In the genomic region with DNA sequence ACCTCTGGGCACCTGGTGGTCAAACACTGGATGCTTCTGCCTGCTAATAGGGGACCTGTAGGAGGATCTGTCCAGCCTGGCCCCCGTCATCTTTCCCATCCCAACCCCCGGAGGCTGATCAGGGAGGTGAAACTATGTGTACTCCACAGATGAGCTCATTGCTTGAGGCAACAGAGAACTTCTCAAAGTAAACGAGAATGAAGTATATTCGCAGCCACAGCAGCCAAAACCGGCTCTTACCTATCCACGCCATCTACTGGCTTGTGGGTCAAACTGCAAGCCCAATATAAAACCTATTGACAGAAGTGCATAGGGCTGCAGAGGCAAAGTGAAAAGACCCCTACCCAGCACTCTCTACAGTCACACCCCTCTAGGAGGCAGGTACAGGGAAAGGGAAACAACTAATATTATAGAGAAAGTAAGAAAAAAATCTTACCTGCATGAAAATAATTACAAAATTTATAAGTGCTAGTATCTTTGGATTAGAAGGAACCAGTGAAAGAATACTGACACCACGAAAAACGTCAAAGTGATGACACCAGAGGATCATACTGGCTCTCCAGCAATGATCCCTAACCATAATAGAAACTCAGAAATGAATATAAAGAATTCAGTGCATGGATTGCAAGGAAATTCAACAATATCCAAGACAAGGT, we compare ENCODE assay signal across 8 cellular contexts.
DNase-seq lines count a peak whose midpoint lies in the region; ATAC-seq and TF ChIP-seq lines count a peak whose summit lies in the region.

No MANE protein-coding gene starts in this region.

- H3K4me3 ChIP-seq in DOHH2 (ENCODE audit: low read length) (no peak overlapping the region), adrenal gland (no peak overlapping the region), uterus (no peak overlapping the region)
- H3K4me3 ChIP-seq in CD8-positive, alpha-beta T cell (ENCODE audit: low read depth, low read length): no peak overlapping the region

- no peak overlapping the region for H3K27ac Mint-ChIP-seq in CD8-positive, alpha-beta T cell

- H3K27me3 ChIP-seq in DOHH2 (ENCODE audit: control insufficient read depth, low read length) (no peaks in the 10 kb centered on the region), adrenal gland (no peaks in the 10 kb centered on the region), uterus (no peaks in the 10 kb centered on the region)
- H3K27me3 ChIP-seq in CD8-positive, alpha-beta T cell (ENCODE audit: insufficient read depth, low read length): no peaks in the 10 kb centered on the region

- no peaks in the 10 kb centered on the region for H3K9me2 ChIP-seq in DOHH2 (replicated peaks; ENCODE audit: control insufficient read depth, low read length)

- no peak for TF ChIP-seq POLR2A in adrenal gland (IDR thresholded peaks at IDR 0.05)
- TF ChIP-seq POLR2A in uterus (IDR thresholded peaks at IDR 0.05): no peak

- peaks cover 9% of the 10 kb centered on the region for H3K9me3 Mint-ChIP-seq in CD8-positive, alpha-beta T cell

- no peaks in the 10 kb centered on the region for H3K36me3 Mint-ChIP-seq in CD8-positive, alpha-beta T cell

- no peaks in the 10 kb centered on the region for H3K4me1 ChIP-seq in DOHH2 (ENCODE audit: control insufficient read depth, low read length)
- H3K4me1 ChIP-seq in adrenal gland (replicated peaks in 1 of 2): no peaks in the 10 kb centered on the region
- no peaks in the 10 kb centered on the region for H3K4me1 ChIP-seq in CD8-positive, alpha-beta T cell (ENCODE audit: insufficient read depth, low read length)
- H3K4me1 ChIP-seq in uterus: no peaks in the 10 kb centered on the region

- 0 out of 2 replicates have a peak, but pooled peaks cover 2% of the 10 kb centered on the region for H4K20me1 ChIP-seq in DOHH2 (ENCODE audit: control insufficient read depth, insufficient read depth, low read depth, low read length)

- H3K27me3 Mint-ChIP-seq in CD8-positive, alpha-beta T cell (ENCODE audit: low read depth): no peaks in the 10 kb centered on the region

- H3K9me3 ChIP-seq in DOHH2 (ENCODE audit: control insufficient read depth, insufficient read depth, low read length) (no peaks in the 10 kb centered on the region), adrenal gland (replicated peaks in 1 of 3) (no peaks in the 10 kb centered on the region), uterus (no peaks in the 10 kb centered on the region)
- no peaks in the 10 kb centered on the region for H3K9me3 ChIP-seq in CD8-positive, alpha-beta T cell (ENCODE audit: low read length)

- H3K27ac ChIP-seq in DOHH2 (ENCODE audit: low read depth, low read length) (no peak overlapping the region), adrenal gland (no peak overlapping the region), uterus (no peak overlapping the region)
- no peak overlapping the region for H3K27ac ChIP-seq in CD8-positive, alpha-beta T cell (ENCODE audit: low read depth, low read length)

- H3K4me2 ChIP-seq in DOHH2 (ENCODE audit: low read length): no peak overlapping the region

- ATAC-seq in GM19455 (IDR thresholded peaks at IDR 0.05; ENCODE audit: unreplicated experiment): peak; percentile 90
- peak; percentile 97 for ATAC-seq in HG03342 (IDR thresholded peaks at IDR 0.05; ENCODE audit: unreplicated experiment)
- ATAC-seq in CD8-positive, alpha-beta T cell: no peak

- H3F3A ChIP-seq in DOHH2 (ENCODE audit: control insufficient read depth, insufficient read depth): no peaks in the 10 kb centered on the region

- H3K79me2 ChIP-seq in DOHH2 (ENCODE audit: control insufficient read depth, low read length): no peaks in the 10 kb centered on the region

- CTCF ChIA-PET in CD8-positive, alpha-beta T cell (lab: Charles Lee): interaction anchor here (1.6 kb wide), 1 partner anchor 10 kb away, joined by 4 read pairs; no protein-coding TSS in a partner anchor

- POLR2A ChIA-PET in CD8-positive, alpha-beta T cell (lab: Charles Lee): no interaction called here

- no peaks in the 10 kb centered on the region for H3K4me1 Mint-ChIP-seq in CD8-positive, alpha-beta T cell (ENCODE audit: low read depth)

- 19 to 24% (median 20%) methylated on average over 7 to 8 of the region's 8 CpGs for WGBS in adrenal gland, 4 donors

- DNase-seq in NCI-H345 treated with DMSO at 0.1 percent for 48 hours (lab: John Stamatoyannopoulos, UW; ENCODE audit: unreplicated experiment) (peak; percentile 12), adrenal gland (peak; percentile 22 to 69 (median 44)), kidney tubule cell (ENCODE audit: low spot score) (peak; percentile 61), uterus (no peak)
- DNase-seq in CD8-positive, alpha-beta T cell: no peak

- no peak overlapping the region for H3K4me3 Mint-ChIP-seq in CD8-positive, alpha-beta T cell

- H3K36me3 ChIP-seq in DOHH2 (ENCODE audit: control insufficient read depth, low read length): no peaks in the 10 kb centered on the region
- no peaks in the 10 kb centered on the region for H3K36me3 ChIP-seq in adrenal gland (replicated peaks in 1 of 2)
- H3K36me3 ChIP-seq in CD8-positive, alpha-beta T cell (ENCODE audit: insufficient read depth, low read length): no peaks in the 10 kb centered on the region
- no peaks in the 10 kb centered on the region for H3K36me3 ChIP-seq in uterus

- peak; percentile 92 for TF ChIP-seq CTCF in DOHH2 (IDR thresholded peaks at IDR 0.05; ENCODE audit: low read depth, low read length, poor library complexity, severe bottlenecking)
- TF ChIP-seq CTCF in adrenal gland (IDR thresholded peaks at IDR 0.05): peak; percentile 30 to 59 (median 47)
- no peak for TF ChIP-seq CTCF in CD8-positive, alpha-beta T cell (IDR thresholded peaks at IDR 0.05)
- TF ChIP-seq CTCF in uterus (IDR thresholded peaks at IDR 0.05): no peak

- intact Hi-C loops in adrenal gland (cut with DNase I): no loop called here
- intact Hi-C loops in CD8-positive, alpha-beta T cell (cut with DNase I, micrococcal nuclease): no loop called here
- intact Hi-C loops in uterus (cut with DNase I; ENCODE audit: low total_unique reads): no loop called here

Comparison
In these comparisons a context has a peak if more than half of its experiments do, and no peak if none do; other contexts are left out.
1. CTCF ChIP-seq: peak in DOHH2 (single experiment) and adrenal gland (6 of 6); none in CD8-positive, alpha-beta T cell (single experiment) and uterus (0 of 4).
2. DNase-seq: peak in NCI-H345 treated with DMSO at 0.1 percent for 48 hours (single experiment), adrenal gland (7 of 7) and kidney tubule cell (single experiment); none in CD8-positive, alpha-beta T cell (0 of 7) and uterus (0 of 2).